ENCODE assay signal across 1 cellular context in genomic region chrX:144219035-144219434, GRCh38.
TF ChIP-seq lines count a peak whose summit lies in the region.

No MANE protein-coding gene starts in this region.

TF ChIP-seq in HepG2, 621 proteins besides CTCF, POLR2A, EP300 and RAD21 (continued from another document):
- no peak for TF ChIP-seq NCOA2 (CRISPR knock-in tag; IDR thresholded peaks at IDR 0.05)
- TF ChIP-seq NFYB (CRISPR knock-in tag; IDR thresholded peaks at IDR 0.05) = no peak
- TF ChIP-seq NR1H2 (CRISPR knock-in tag; IDR thresholded peaks at IDR 0.05; ENCODE audit: borderline replicate concordance, low read depth) = no peak
- TF ChIP-seq ARHGAP35 (CRISPR knock-in tag; IDR thresholded peaks at IDR 0.05; ENCODE audit: borderline replicate concordance) = no peak
- TF ChIP-seq MBNL3 (CRISPR knock-in tag; conservative IDR thresholded peaks at IDR 0.05) = no peak
- TF ChIP-seq HNRNPL (IDR thresholded peaks at IDR 0.05; ENCODE audit: low read depth, low read length) = no peak
- TF ChIP-seq NFRKB (IDR thresholded peaks at IDR 0.05) = no peak
- TF ChIP-seq ATM (IDR thresholded peaks at IDR 0.05; ENCODE audit: borderline replicate concordance) = no peak
- TF ChIP-seq IRF1 (CRISPR knock-in tag; IDR thresholded peaks at IDR 0.05; ENCODE audit: low read depth) = no peak
